9 cellular contexts compared by ENCODE assay signal in genomic region chr11:59145534-59145933, GRCh38. TPM values are rescaled to one million over a fixed set of nuclear protein-coding genes. Genes with fewer than 3 reads are reported as not detected.
DNase-seq lines count a peak whose midpoint lies in the region; TF ChIP-seq lines count a peak whose summit lies in the region.
"Had no signal": no experiment of that assay in that cellular context is flagged by ENCODE, and none has a peak within 500 bp of the region (broad histone marks: within the 10 kb centered on the region; RNA-seq: fewer than 3 reads in every experiment).

No MANE protein-coding gene starts in this region.

- no peaks in the 10 kb centered on the region for H3K9me3 Mint-ChIP-seq in activated T-helper 1 cell treated with anti-CD3 and anti-CD28 coated beads, Interleukin-12 subunit alpha, Interleukin-12 subunit beta, Interleukin-2, Interleukin-4 antibody, amounts not matched to agents 30 ng/mL and 10 ng/mL and 1 ng/mL, durations not matched to agents 14 hours and 24 hours and 36 hours

- H3K9ac ChIP-seq in HUES64 (ENCODE audit: low read depth, low read length): peak overlapping the region; percentile 62; the same call in 1 of the 2 replicates

- in situ Hi-C loops in GM13976 (cut with MboI; ENCODE audit: low sequenced_read_pairs, unreplicated experiment): no loop called here

- WGBS in HUES64: 88% methylated on average over 4 of the region's 4 CpGs

- H3K27ac Mint-ChIP-seq in activated T-helper 1 cell treated with anti-CD3 and anti-CD28 coated beads, Interleukin-12 subunit alpha, Interleukin-12 subunit beta, Interleukin-2, Interleukin-4 antibody, amounts not matched to agents 30 ng/mL and 10 ng/mL and 1 ng/mL, durations not matched to agents 14 hours and 24 hours and 36 hours: peak overlapping the region; percentile 80

- H3K27ac ChIP-seq in HUES64 (ENCODE audit: low read depth, low read length): no peak overlapping the region

- peaks cover 29% of the 10 kb centered on the region for H3K36me3 Mint-ChIP-seq in activated T-helper 1 cell treated with anti-CD3 and anti-CD28 coated beads, Interleukin-12 subunit alpha, Interleukin-12 subunit beta, Interleukin-2, Interleukin-4 antibody, amounts not matched to agents 30 ng/mL and 10 ng/mL and 1 ng/mL, durations not matched to agents 14 hours and 24 hours and 36 hours (ENCODE audit: low read depth)

- no peaks in the 10 kb centered on the region for H3K9me3 ChIP-seq in HUES64 (ENCODE audit: insufficient read depth, low read depth, low read length)

- intact Hi-C loops in activated T-helper 1 cell treated with anti-CD3 and anti-CD28 coated beads, Interleukin-12 subunit alpha, Interleukin-12 subunit beta, Interleukin-2, Interleukin-4 antibody, amounts not matched to agents 30 ng/mL and 10 ng/mL and 1 ng/mL, durations not matched to agents 14 hours and 24 hours and 36 hours (cut with micrococcal nuclease): loop anchor here (2.0 to 10.0 kb wide), 2 partner anchors 63 to 1481 kb away; partner anchors contain the start of gene ZDHHC5
- intact Hi-C loops in posterior vena cava (cut with DNase I): no loop called here

- peak overlapping the region; percentile 91 for H3K4me3 Mint-ChIP-seq in activated T-helper 1 cell treated with anti-CD3 and anti-CD28 coated beads, Interleukin-12 subunit alpha, Interleukin-12 subunit beta, Interleukin-2, Interleukin-4 antibody, amounts not matched to agents 30 ng/mL and 10 ng/mL and 1 ng/mL, durations not matched to agents 14 hours and 24 hours and 36 hours

- H3K4me3 ChIP-seq in AG09309 (ENCODE audit: control insufficient read depth, low read depth, low read length): peak overlapping the region; percentile 79
- H3K4me3 ChIP-seq in HUES64 (ENCODE audit: low read length): peak overlapping the region; percentile 85

- H3K36me3 ChIP-seq in HUES64 (ENCODE audit: insufficient read depth, low read length): peaks cover 21% of the 10 kb centered on the region

- peaks cover 23% of the 10 kb centered on the region for H3K4me1 ChIP-seq in HUES64 (ENCODE audit: insufficient read depth, low read length)

- H3K27me3 ChIP-seq in HUES64 (ENCODE audit: insufficient read depth, low read length): peaks cover 21% of the 10 kb centered on the region; the same call in 1 of the 2 replicates

- H3K27me3 Mint-ChIP-seq in activated T-helper 1 cell treated with anti-CD3 and anti-CD28 coated beads, Interleukin-12 subunit alpha, Interleukin-12 subunit beta, Interleukin-2, Interleukin-4 antibody, amounts not matched to agents 30 ng/mL and 10 ng/mL and 1 ng/mL, durations not matched to agents 14 hours and 24 hours and 36 hours (ENCODE audit: insufficient read depth): no peaks in the 10 kb centered on the region

- TF ChIP-seq CTCF in AG09309 (IDR thresholded peaks at IDR 0.05; ENCODE audit: control insufficient read depth, insufficient read depth, low read depth, low read length, missing control alignments) (no peak), GM13976 (IDR thresholded peaks at IDR 0.05; ENCODE audit: borderline replicate concordance, control extremely low read depth, extremely low read depth, insufficient read depth, missing control alignments) (no peak)

- peak; percentile 73 for DNase-seq in AG09309 (ENCODE audit: low read depth)
- DNase-seq in activated T-helper 1 cell treated with anti-CD3 and anti-CD28 coated beads, Interleukin-12 subunit alpha, Interleukin-12 subunit beta, Interleukin-2, Interleukin-4 antibody, amounts not matched to agents 30 ng/mL and 10 ng/mL and 1 ng/mL, durations not matched to agents 14 hours and 24 hours and 36 hours (ENCODE audit: low spot score): no peak
- peak; percentile 41 for DNase-seq in medulla oblongata (ENCODE audit: extremely low spot score)
- DNase-seq in DMS153 treated with DMSO at 0.1 percent for 48 hours (lab: John Stamatoyannopoulos, UW; ENCODE audit: unreplicated experiment): no peak
- DNase-seq in posterior vena cava (ENCODE audit: low spot score): no peak
- no peak for DNase-seq in GM13976 (ENCODE audit: low spot score)
- no peak for DNase-seq in hypothalamus (lab: John Stamatoyannopoulos, UW)

- H3K4me1 Mint-ChIP-seq in activated T-helper 1 cell treated with anti-CD3 and anti-CD28 coated beads, Interleukin-12 subunit alpha, Interleukin-12 subunit beta, Interleukin-2, Interleukin-4 antibody, amounts not matched to agents 30 ng/mL and 10 ng/mL and 1 ng/mL, durations not matched to agents 14 hours and 24 hours and 36 hours (ENCODE audit: low read depth): peaks cover 88% of the 10 kb centered on the region

RNA-seq across cellular contexts. Expression of gene FAM111A, which starts 2.9 kb away (rescaled TPM):
- polyA plus RNA-seq in HUES64 (2013, experiment 1 of 2): 12.8 TPM
- polyA plus RNA-seq in HUES64 (2013, experiment 2 of 2): 15.3 TPM
- 64.8 and 66.4 TPM in 2 replicates for total RNA-seq in activated T-helper 1 cell treated with anti-CD3 and anti-CD28 coated beads, Interleukin-12 subunit alpha, Interleukin-12 subunit beta, Interleukin-2, Interleukin-4 antibody, amounts not matched to agents 30 ng/mL and 10 ng/mL and 1 ng/mL, durations not matched to agents 14 hours and 24 hours and 36 hours
- total RNA-seq in posterior vena cava: 10 to 100 TPM; 15.5 to 23.6 TPM

RNA-seq across cellular contexts. Expression of gene DTX4, which starts 26.4 kb away (rescaled TPM):
- polyA plus RNA-seq in HUES64 (2013, experiment 1 of 2): 18.4 TPM
- 24.1 TPM for polyA plus RNA-seq in HUES64 (2013, experiment 2 of 2)
- 0.05 TPM in 2 replicates for total RNA-seq in activated T-helper 1 cell treated with anti-CD3 and anti-CD28 coated beads, Interleukin-12 subunit alpha, Interleukin-12 subunit beta, Interleukin-2, Interleukin-4 antibody, amounts not matched to agents 30 ng/mL and 10 ng/mL and 1 ng/mL, durations not matched to agents 14 hours and 24 hours and 36 hours
- total RNA-seq in posterior vena cava: 1 to 10 TPM; 1.9 to 2.0 TPM

RNA-seq across cellular contexts. Expression of gene FAM111B, which starts 38.5 kb away (rescaled TPM):
- polyA plus RNA-seq in HUES64 (2013, experiment 1 of 2): 28.7 TPM
- 22.1 TPM for polyA plus RNA-seq in HUES64 (2013, experiment 2 of 2)
- 54.9 and 57.3 TPM in 2 replicates for total RNA-seq in activated T-helper 1 cell treated with anti-CD3 and anti-CD28 coated beads, Interleukin-12 subunit alpha, Interleukin-12 subunit beta, Interleukin-2, Interleukin-4 antibody, amounts not matched to agents 30 ng/mL and 10 ng/mL and 1 ng/mL, durations not matched to agents 14 hours and 24 hours and 36 hours
- 1 to 10 TPM in 1 of 2 donors, under 1 TPM in 1; 0.48 to 1.0 TPM for total RNA-seq in posterior vena cava

RNA-seq across cellular contexts. Expression of gene GLYATL1B, which starts 59.4 kb away (rescaled TPM):
- polyA plus RNA-seq in HUES64 (2013, experiment 1 of 2): not detected
- not detected for polyA plus RNA-seq in HUES64 (2013, experiment 2 of 2)
- not detected in 2 replicates for total RNA-seq in activated T-helper 1 cell treated with anti-CD3 and anti-CD28 coated beads, Interleukin-12 subunit alpha, Interleukin-12 subunit beta, Interleukin-2, Interleukin-4 antibody, amounts not matched to agents 30 ng/mL and 10 ng/mL and 1 ng/mL, durations not matched to agents 14 hours and 24 hours and 36 hours
- not detected for total RNA-seq in posterior vena cava
- total RNA-seq: liver had no signal
- polyA plus RNA-seq: liver had no signal

Comparison
In these comparisons a context has a peak if more than half of its experiments do, and no peak if none do; other contexts are left out.
1. DNase-seq: peak in AG09309 (single experiment) and medulla oblongata (single experiment); none in activated T-helper 1 cell treated with anti-CD3 and anti-CD28 coated beads, Interleukin-12 subunit alpha, Interleukin-12 subunit beta, Interleukin-2, Interleukin-4 antibody, amounts not matched to agents 30 ng/mL and 10 ng/mL and 1 ng/mL, durations not matched to agents 14 hours and 24 hours and 36 hours (single experiment), DMS153 treated with DMSO at 0.1 percent for 48 hours (single experiment), posterior vena cava (single experiment), GM13976 (single experiment) and hypothalamus (0 of 51).
2. RNA of gene FAM111B, which starts 38.5 kb away (total RNA-seq): 54.9 to 57.3 TPM in activated T-helper 1 cell treated with anti-CD3 and anti-CD28 coated beads, Interleukin-12 subunit alpha, Interleukin-12 subunit beta, Interleukin-2, Interleukin-4 antibody, amounts not matched to agents 30 ng/mL and 10 ng/mL and 1 ng/mL, durations not matched to agents 14 hours and 24 hours and 36 hours; 0.48 to 1.0 TPM in posterior vena cava; every median in the first group is over 10 times any median in the second.